1 cellular context compared by ENCODE assay signal in genomic region chr3:101827211-101828174, GRCh38.
TF ChIP-seq lines count a peak whose summit lies in the region.

No MANE protein-coding gene starts in this region.

TF ChIP-seq in HepG2, 621 proteins besides CTCF, POLR2A, EP300 and RAD21 (continued from another document and continues in another):
- TF ChIP-seq JUN (CRISPR knock-in tag; IDR thresholded peaks at IDR 0.05) (no peak), ZBTB3 (CRISPR knock-in tag; IDR thresholded peaks at IDR 0.05; ENCODE audit: borderline replicate concordance, low read depth) (no peak), PATZ1 (CRISPR knock-in tag; IDR thresholded peaks at IDR 0.05) (peak; percentile 50), PLRG1 (conservative IDR thresholded peaks at IDR 0.05) (no peak), CEBPZ (IDR thresholded peaks at IDR 0.05; ENCODE audit: low read length) (no peak), PITX1 (CRISPR knock-in tag; IDR thresholded peaks at IDR 0.05) (no peak), ZBTB4 (CRISPR knock-in tag; IDR thresholded peaks at IDR 0.05; ENCODE audit: borderline replicate concordance) (no peak), THYN1 (CRISPR knock-in tag; IDR thresholded peaks at IDR 0.05; ENCODE audit: borderline replicate concordance, low read depth) (no peak), MAZ (IDR thresholded peaks at IDR 0.05; ENCODE audit: borderline replicate concordance, low read depth, low read length) (no peak), MAZ (CRISPR knock-in tag; IDR thresholded peaks at IDR 0.05; ENCODE audit: low read depth) (no peak), ISL2 (CRISPR knock-in tag; IDR thresholded peaks at IDR 0.05) (0 out of 2 replicates have a peak, but pooled peaks have one; percentile 39), NPAS2 (CRISPR knock-in tag; IDR thresholded peaks at IDR 0.05; ENCODE audit: borderline replicate concordance) (no peak), CREM (IDR thresholded peaks at IDR 0.05) (no peak), CREM (CRISPR knock-in tag; IDR thresholded peaks at IDR 0.05) (no peak), ZNF318 (CRISPR knock-in tag; IDR thresholded peaks at IDR 0.05) (no peak), HOXD1 (CRISPR knock-in tag; IDR thresholded peaks at IDR 0.05) (no peak), ZNF616 (CRISPR knock-in tag; IDR thresholded peaks at IDR 0.05; ENCODE audit: low read depth) (0 out of 2 replicates have a peak, but pooled peaks have one; percentile 36), MTERF4 (CRISPR knock-in tag; IDR thresholded peaks at IDR 0.05) (no peak), TBX3 (IDR thresholded peaks at IDR 0.05; ENCODE audit: borderline replicate concordance) (no peak), SPEN (CRISPR knock-in tag; IDR thresholded peaks at IDR 0.05; ENCODE audit: low read depth) (no peak), ZNF567 (CRISPR knock-in tag; IDR thresholded peaks at IDR 0.05; ENCODE audit: borderline replicate concordance) (no peak), MATR3 (CRISPR knock-in tag; IDR thresholded peaks at IDR 0.05) (no peak), ZNF740 (CRISPR knock-in tag; IDR thresholded peaks at IDR 0.05) (no peak), RFXAP (CRISPR knock-in tag; IDR thresholded peaks at IDR 0.05; ENCODE audit: borderline replicate concordance) (no peak), ZNF234 (CRISPR knock-in tag; conservative IDR thresholded peaks at IDR 0.05) (no peak), ZNF138 (CRISPR knock-in tag; IDR thresholded peaks at IDR 0.05; ENCODE audit: low read depth) (no peak), ELF3 (CRISPR knock-in tag; IDR thresholded peaks at IDR 0.05) (no peak), CREB3 (CRISPR knock-in tag; IDR thresholded peaks at IDR 0.05) (no peak), ZNF142 (CRISPR knock-in tag; IDR thresholded peaks at IDR 0.05) (no peak), HCFC1 (IDR thresholded peaks at IDR 0.05; ENCODE audit: low read depth, low read length) (no peak), JUND (CRISPR knock-in tag; IDR thresholded peaks at IDR 0.05) (no peak), NFE2L1 (CRISPR knock-in tag; IDR thresholded peaks at IDR 0.05; ENCODE audit: borderline replicate concordance) (no peak)
